ENCODE assay signal across 8 cellular contexts in genomic region chrX:37685452-37686347, GRCh38. TPM values are rescaled to one million over a fixed set of nuclear protein-coding genes. Genes with fewer than 3 reads are reported as not detected.
DNase-seq lines count a peak whose midpoint lies in the region; ATAC-seq and TF ChIP-seq lines count a peak whose summit lies in the region.

Gene XK, plus strand, starts transcription at chrX:37685791. Its CDS starts 171 bp downstream, at chrX:37685962.

- H3K4me1 Mint-ChIP-seq in activated CD4-positive, alpha-beta memory T cell treated with anti-CD3 and anti-CD28 coated beads for 36 hours (ENCODE audit: low read depth) = peaks cover 6% of the 10 kb centered on the region
- H3K4me1 Mint-ChIP-seq in endothelial cell (ENCODE audit: unreplicated experiment) (peaks cover 5% of the 10 kb centered on the region), mesothelial cell of epicardium (peaks cover 2% of the 10 kb centered on the region)
- H3K4me1 Mint-ChIP-seq in stimulated activated effector memory CD8-positive, alpha-beta T cell treated with anti-CD3 and anti-CD28 coated beads, Interleukin-12 subunit alpha, Interleukin-12 subunit beta, amount 100 ng/mL, for 72 hours = no peaks in the 10 kb centered on the region

- H3K27me3 Mint-ChIP-seq in activated CD4-positive, alpha-beta memory T cell treated with anti-CD3 and anti-CD28 coated beads for 36 hours = peaks cover 5% of the 10 kb centered on the region
- H3K27me3 Mint-ChIP-seq in endothelial cell (ENCODE audit: unreplicated experiment) = no peaks in the 10 kb centered on the region
- peaks cover 3% of the 10 kb centered on the region for H3K27me3 Mint-ChIP-seq in mesothelial cell of epicardium (ENCODE audit: low read depth)

- POLR2A ChIA-PET in activated CD4-positive, alpha-beta memory T cell treated with anti-CD3 and anti-CD28 coated beads for 36 hours (lab: Charles Lee) = no interaction called here

- CTCF ChIA-PET in activated CD4-positive, alpha-beta memory T cell treated with anti-CD3 and anti-CD28 coated beads for 36 hours (lab: Charles Lee) = no interaction called here

- peak within 1 kb of the TSS; percentile 35 for H3K4me3 Mint-ChIP-seq in activated CD4-positive, alpha-beta memory T cell treated with anti-CD3 and anti-CD28 coated beads for 36 hours
- H3K4me3 Mint-ChIP-seq in endothelial cell (ENCODE audit: unreplicated experiment) (peak within 1 kb of the TSS; percentile 51), mesothelial cell of epicardium (peak within 1 kb of the TSS; percentile 63)
- H3K4me3 Mint-ChIP-seq in stimulated activated effector memory CD8-positive, alpha-beta T cell treated with anti-CD3 and anti-CD28 coated beads, Interleukin-12 subunit alpha, Interleukin-12 subunit beta, amount 100 ng/mL, for 72 hours = peak within 1 kb of the TSS; percentile 61

- H3K36me3 Mint-ChIP-seq in activated CD4-positive, alpha-beta memory T cell treated with anti-CD3 and anti-CD28 coated beads for 36 hours = no peaks in the 10 kb centered on the region
- H3K36me3 Mint-ChIP-seq in endothelial cell (ENCODE audit: low read depth, unreplicated experiment) (no peaks in the 10 kb centered on the region), mesothelial cell of epicardium (no peaks in the 10 kb centered on the region)
- no peaks in the 10 kb centered on the region for H3K36me3 Mint-ChIP-seq in stimulated activated effector memory CD8-positive, alpha-beta T cell treated with anti-CD3 and anti-CD28 coated beads, Interleukin-12 subunit alpha, Interleukin-12 subunit beta, amount 100 ng/mL, for 72 hours

- no peak for TF ChIP-seq CTCF in GM10266 (IDR thresholded peaks at IDR 0.05; ENCODE audit: control insufficient read depth, insufficient read depth, low read depth, missing control alignments)
- TF ChIP-seq CTCF in endothelial cell (IDR thresholded peaks at IDR 0.05; ENCODE audit: unreplicated experiment) = no peak
- TF ChIP-seq CTCF in mesothelial cell of epicardium (IDR thresholded peaks at IDR 0.05; ENCODE audit: unreplicated experiment) = no peak

- H3K9me3 Mint-ChIP-seq in activated CD4-positive, alpha-beta memory T cell treated with anti-CD3 and anti-CD28 coated beads for 36 hours = no peaks in the 10 kb centered on the region
- H3K9me3 Mint-ChIP-seq in endothelial cell (ENCODE audit: unreplicated experiment) = no peaks in the 10 kb centered on the region
- H3K9me3 Mint-ChIP-seq in mesothelial cell of epicardium = peaks cover 9% of the 10 kb centered on the region
- H3K9me3 Mint-ChIP-seq in stimulated activated effector memory CD8-positive, alpha-beta T cell treated with anti-CD3 and anti-CD28 coated beads, Interleukin-12 subunit alpha, Interleukin-12 subunit beta, amount 100 ng/mL, for 72 hours = no peaks in the 10 kb centered on the region

- intact Hi-C loops in activated CD4-positive, alpha-beta memory T cell treated with anti-CD3 and anti-CD28 coated beads for 36 hours (cut with micrococcal nuclease) = no loop called here

- peak; percentile 82 for ATAC-seq in HG02642 (IDR thresholded peaks at IDR 0.05; ENCODE audit: poor library complexity, unreplicated experiment)
- peak; percentile 87 for ATAC-seq in stimulated activated effector memory CD8-positive, alpha-beta T cell treated with anti-CD3 and anti-CD28 coated beads, Interleukin-12 subunit alpha, Interleukin-12 subunit beta, amount 100 ng/mL, for 72 hours

- DNase-seq in GM10266 (ENCODE audit: extremely low spot score) = peak; percentile 15
- peak; percentile 60 for DNase-seq in NCI-H2196 (lab: John Stamatoyannopoulos, UW; ENCODE audit: unreplicated experiment)
- DNase-seq in activated CD4-positive, alpha-beta memory T cell treated with anti-CD3 and anti-CD28 coated beads for 36 hours = peak; percentile 55
- peak; percentile 45 for DNase-seq in endothelial cell (ENCODE audit: low spot score)
- peak; percentile 24 to 56 for DNase-seq in mesothelial cell of epicardium (ENCODE audit: low spot score in 2 of 2, unreplicated experiment in 2 of 2)
- DNase-seq in stimulated activated effector memory CD8-positive, alpha-beta T cell treated with anti-CD3 and anti-CD28 coated beads, Interleukin-12 subunit alpha, Interleukin-12 subunit beta, amount 100 ng/mL, for 72 hours (ENCODE audit: low spot score in 2 of 2) = peak; percentile 6 to 52
- no peak for DNase-seq in HuH-7.5 (ENCODE audit: low spot score)

- no peak within 1 kb of the TSS for H3K27ac Mint-ChIP-seq in activated CD4-positive, alpha-beta memory T cell treated with anti-CD3 and anti-CD28 coated beads for 36 hours
- H3K27ac Mint-ChIP-seq in endothelial cell (ENCODE audit: unreplicated experiment) = no peak within 1 kb of the TSS
- no peak within 1 kb of the TSS for H3K27ac Mint-ChIP-seq in mesothelial cell of epicardium
- H3K27ac Mint-ChIP-seq in stimulated activated effector memory CD8-positive, alpha-beta T cell treated with anti-CD3 and anti-CD28 coated beads, Interleukin-12 subunit alpha, Interleukin-12 subunit beta, amount 100 ng/mL, for 72 hours = no peak within 1 kb of the TSS

RNA-seq across cellular contexts. Expression of gene XK, which starts in this region (rescaled TPM):
- total RNA-seq in activated CD4-positive, alpha-beta memory T cell treated with anti-CD3 and anti-CD28 coated beads for 36 hours = not detected
- total RNA-seq in endothelial cell (ENCODE audit: unreplicated experiment) = 0.31 TPM
- 0.51 to 0.64 TPM (median 0.54 TPM) in 3 replicates for total RNA-seq in mesothelial cell of epicardium

Comparison
In these comparisons a context has a peak if more than half of its experiments do, and no peak if none do; other contexts are left out.
1. Peak in DNase-seq in activated CD4-positive, alpha-beta memory T cell treated with anti-CD3 and anti-CD28 coated beads for 36 hours; RNA of the gene not detected or under 1 TPM.
2. Peak in DNase-seq in endothelial cell; RNA of the gene not detected or under 1 TPM.
3. Peak in DNase-seq in mesothelial cell of epicardium; RNA of the gene not detected or under 1 TPM.